ENCODE assay signal across 1 cellular context in the genomic region with DNA sequence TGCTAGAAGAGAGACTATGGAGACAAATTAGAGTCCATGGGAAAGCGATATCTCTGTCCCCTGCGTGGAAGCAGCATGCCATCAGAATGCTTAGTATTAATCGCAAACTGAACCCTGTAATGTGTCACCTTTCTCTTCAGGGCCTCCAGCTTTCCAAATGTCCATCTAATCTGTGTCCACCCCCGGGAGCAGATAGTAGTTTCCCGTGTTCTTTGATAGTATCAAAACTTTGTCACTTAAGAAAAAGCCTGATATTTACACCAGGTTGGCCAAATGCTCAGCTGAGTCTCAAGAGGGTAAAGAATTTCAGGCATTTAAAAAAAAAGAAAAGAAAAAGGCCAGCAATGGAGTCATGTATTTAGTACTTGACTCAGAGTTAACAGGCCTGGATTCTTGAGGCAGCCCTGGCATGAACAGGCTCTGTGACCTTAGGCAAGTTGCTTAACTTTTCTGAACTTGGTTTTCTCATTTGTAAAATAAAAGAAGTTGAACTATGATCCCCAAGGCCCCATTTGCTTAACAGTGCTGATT.
TF ChIP-seq lines count a peak whose summit lies in the region.

No MANE protein-coding gene starts in this region.

TF ChIP-seq in SK-N-SH treated with all-trans-retinoic acid at 6 μM for 48 hours, 23 proteins besides CTCF, POLR2A, EP300 and RAD21 (continued from another document):
- TF ChIP-seq, protein P1, sequence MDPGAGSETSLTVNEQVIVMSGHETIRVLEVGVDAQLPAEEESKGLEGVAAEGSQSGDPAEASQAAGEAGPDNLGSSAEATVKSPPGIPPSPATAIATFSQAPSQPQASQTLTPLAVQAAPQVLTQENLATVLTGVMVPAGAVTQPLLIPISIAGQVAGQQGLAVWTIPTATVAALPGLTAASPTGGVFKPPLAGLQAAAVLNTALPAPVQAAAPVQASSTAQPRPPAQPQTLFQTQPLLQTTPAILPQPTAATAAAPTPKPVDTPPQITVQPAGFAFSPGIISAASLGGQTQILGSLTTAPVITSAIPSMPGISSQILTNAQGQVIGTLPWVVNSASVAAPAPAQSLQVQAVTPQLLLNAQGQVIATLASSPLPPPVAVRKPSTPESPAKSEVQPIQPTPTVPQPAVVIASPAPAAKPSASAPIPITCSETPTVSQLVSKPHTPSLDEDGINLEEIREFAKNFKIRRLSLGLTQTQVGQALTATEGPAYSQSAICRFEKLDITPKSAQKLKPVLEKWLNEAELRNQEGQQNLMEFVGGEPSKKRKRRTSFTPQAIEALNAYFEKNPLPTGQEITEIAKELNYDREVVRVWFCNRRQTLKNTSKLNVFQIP (CRISPR knock-in tag; IDR thresholded peaks at IDR 0.05; ENCODE audit: borderline replicate concordance, low read depth), result no peak
- TF ChIP-seq ZNF70 (CRISPR knock-in tag; IDR thresholded peaks at IDR 0.05), result no peak
- no peak for TF ChIP-seq RARB (CRISPR knock-in tag; IDR thresholded peaks at IDR 0.05)
- TF ChIP-seq ARNTL (CRISPR knock-in tag; IDR thresholded peaks at IDR 0.05; ENCODE audit: borderline replicate concordance, low read depth), result no peak
- no peak for TF ChIP-seq TOX (CRISPR knock-in tag; IDR thresholded peaks at IDR 0.05; ENCODE audit: borderline replicate concordance)
- TF ChIP-seq PATZ1 (CRISPR knock-in tag; IDR thresholded peaks at IDR 0.05; ENCODE audit: borderline replicate concordance), result no peak
- TF ChIP-seq TCF4 (CRISPR knock-in tag; IDR thresholded peaks at IDR 0.05; ENCODE audit: borderline replicate concordance), result no peak
- TF ChIP-seq ZFP30 (CRISPR knock-in tag; IDR thresholded peaks at IDR 0.05), result no peak
- TF ChIP-seq ZNF565 (CRISPR knock-in tag; conservative IDR thresholded peaks at IDR 0.05; ENCODE audit: low read depth), result no peak
- no peak for TF ChIP-seq OSR1 (CRISPR knock-in tag; IDR thresholded peaks at IDR 0.05)
- TF ChIP-seq, protein P2, sequence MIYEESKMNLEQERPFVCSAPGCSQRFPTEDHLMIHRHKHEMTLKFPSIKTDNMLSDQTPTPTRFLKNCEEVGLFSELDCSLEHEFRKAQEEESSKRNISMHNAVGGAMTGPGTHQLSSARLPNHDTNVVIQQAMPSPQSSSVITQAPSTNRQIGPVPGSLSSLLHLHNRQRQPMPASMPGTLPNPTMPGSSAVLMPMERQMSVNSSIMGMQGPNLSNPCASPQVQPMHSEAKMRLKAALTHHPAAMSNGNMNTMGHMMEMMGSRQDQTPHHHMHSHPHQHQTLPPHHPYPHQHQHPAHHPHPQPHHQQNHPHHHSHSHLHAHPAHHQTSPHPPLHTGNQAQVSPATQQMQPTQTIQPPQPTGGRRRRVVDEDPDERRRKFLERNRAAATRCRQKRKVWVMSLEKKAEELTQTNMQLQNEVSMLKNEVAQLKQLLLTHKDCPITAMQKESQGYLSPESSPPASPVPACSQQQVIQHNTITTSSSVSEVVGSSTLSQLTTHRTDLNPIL (CRISPR knock-in tag; IDR thresholded peaks at IDR 0.05; ENCODE audit: low read depth), result no peak
- TF ChIP-seq CSRNP3 (CRISPR knock-in tag; IDR thresholded peaks at IDR 0.05), result no peak
- no peak for TF ChIP-seq SNAI2 (CRISPR knock-in tag; IDR thresholded peaks at IDR 0.05)
- no peak for TF ChIP-seq ZNF8 (CRISPR knock-in tag; IDR thresholded peaks at IDR 0.05)
- no peak for TF ChIP-seq ESRRG (CRISPR knock-in tag; IDR thresholded peaks at IDR 0.05)
- no peak for TF ChIP-seq ZC3H10 (CRISPR knock-in tag; IDR thresholded peaks at IDR 0.05)
